In genomic region chr6:90294614-90294988, GRCh38 we compare ENCODE assay signal across 1 cellular context.
A peak's percentile ranks its signal among the peaks of the same experiment; 100 is the strongest.
TF ChIP-seq lines count a peak whose summit lies in the region.

No MANE protein-coding gene starts in this region.

TF ChIP-seq in K562, 482 proteins besides CTCF, POLR2A, EP300 and RAD21 (continued from another document):
- TF ChIP-seq ZNF511 (CRISPR knock-in tag; IDR thresholded peaks at IDR 0.05): no peak
- no peak for TF ChIP-seq ZFP36 (IDR thresholded peaks at IDR 0.05; ENCODE audit: low read depth, low read length, partially characterized antibody)
- TF ChIP-seq ZNF609 (CRISPR knock-in tag; IDR thresholded peaks at IDR 0.05; ENCODE audit: borderline replicate concordance): no peak
- TF ChIP-seq, protein P1, sequence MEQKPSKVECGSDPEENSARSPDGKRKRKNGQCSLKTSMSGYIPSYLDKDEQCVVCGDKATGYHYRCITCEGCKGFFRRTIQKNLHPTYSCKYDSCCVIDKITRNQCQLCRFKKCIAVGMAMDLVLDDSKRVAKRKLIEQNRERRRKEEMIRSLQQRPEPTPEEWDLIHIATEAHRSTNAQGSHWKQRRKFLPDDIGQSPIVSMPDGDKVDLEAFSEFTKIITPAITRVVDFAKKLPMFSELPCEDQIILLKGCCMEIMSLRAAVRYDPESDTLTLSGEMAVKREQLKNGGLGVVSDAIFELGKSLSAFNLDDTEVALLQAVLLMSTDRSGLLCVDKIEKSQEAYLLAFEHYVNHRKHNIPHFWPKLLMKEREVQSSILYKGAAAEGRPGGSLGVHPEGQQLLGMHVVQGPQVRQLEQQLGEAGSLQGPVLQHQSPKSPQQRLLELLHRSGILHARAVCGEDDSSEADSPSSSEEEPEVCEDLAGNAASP (IDR thresholded peaks at IDR 0.05): no peak
- TF ChIP-seq BMI1 (IDR thresholded peaks at IDR 0.05; ENCODE audit: low read length): 0 out of 2 replicates have a peak, but pooled peaks have one; percentile 20
- no peak for TF ChIP-seq MCM2 (IDR thresholded peaks at IDR 0.05; ENCODE audit: low read depth)
- TF ChIP-seq FOXJ3 (CRISPR knock-in tag; IDR thresholded peaks at IDR 0.05): no peak
- TF ChIP-seq, protein P2, sequence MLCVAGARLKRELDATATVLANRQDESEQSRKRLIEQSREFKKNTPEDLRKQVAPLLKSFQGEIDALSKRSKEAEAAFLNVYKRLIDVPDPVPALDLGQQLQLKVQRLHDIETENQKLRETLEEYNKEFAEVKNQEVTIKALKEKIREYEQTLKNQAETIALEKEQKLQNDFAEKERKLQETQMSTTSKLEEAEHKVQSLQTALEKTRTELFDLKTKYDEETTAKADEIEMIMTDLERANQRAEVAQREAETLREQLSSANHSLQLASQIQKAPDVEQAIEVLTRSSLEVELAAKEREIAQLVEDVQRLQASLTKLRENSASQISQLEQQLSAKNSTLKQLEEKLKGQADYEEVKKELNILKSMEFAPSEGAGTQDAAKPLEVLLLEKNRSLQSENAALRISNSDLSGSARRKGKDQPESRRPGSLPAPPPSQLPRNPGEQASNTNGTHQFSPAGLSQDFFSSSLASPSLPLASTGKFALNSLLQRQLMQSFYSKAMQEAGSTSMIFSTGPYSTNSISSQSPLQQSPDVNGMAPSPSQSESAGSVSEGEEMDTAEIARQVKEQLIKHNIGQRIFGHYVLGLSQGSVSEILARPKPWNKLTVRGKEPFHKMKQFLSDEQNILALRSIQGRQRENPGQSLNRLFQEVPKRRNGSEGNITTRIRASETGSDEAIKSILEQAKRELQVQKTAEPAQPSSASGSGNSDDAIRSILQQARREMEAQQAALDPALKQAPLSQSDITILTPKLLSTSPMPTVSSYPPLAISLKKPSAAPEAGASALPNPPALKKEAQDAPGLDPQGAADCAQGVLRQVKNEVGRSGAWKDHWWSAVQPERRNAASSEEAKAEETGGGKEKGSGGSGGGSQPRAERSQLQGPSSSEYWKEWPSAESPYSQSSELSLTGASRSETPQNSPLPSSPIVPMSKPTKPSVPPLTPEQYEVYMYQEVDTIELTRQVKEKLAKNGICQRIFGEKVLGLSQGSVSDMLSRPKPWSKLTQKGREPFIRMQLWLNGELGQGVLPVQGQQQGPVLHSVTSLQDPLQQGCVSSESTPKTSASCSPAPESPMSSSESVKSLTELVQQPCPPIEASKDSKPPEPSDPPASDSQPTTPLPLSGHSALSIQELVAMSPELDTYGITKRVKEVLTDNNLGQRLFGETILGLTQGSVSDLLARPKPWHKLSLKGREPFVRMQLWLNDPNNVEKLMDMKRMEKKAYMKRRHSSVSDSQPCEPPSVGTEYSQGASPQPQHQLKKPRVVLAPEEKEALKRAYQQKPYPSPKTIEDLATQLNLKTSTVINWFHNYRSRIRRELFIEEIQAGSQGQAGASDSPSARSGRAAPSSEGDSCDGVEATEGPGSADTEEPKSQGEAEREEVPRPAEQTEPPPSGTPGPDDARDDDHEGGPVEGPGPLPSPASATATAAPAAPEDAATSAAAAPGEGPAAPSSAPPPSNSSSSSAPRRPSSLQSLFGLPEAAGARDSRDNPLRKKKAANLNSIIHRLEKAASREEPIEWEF (CRISPR knock-in tag; IDR thresholded peaks at IDR 0.05): no peak
- TF ChIP-seq, protein P3, sequence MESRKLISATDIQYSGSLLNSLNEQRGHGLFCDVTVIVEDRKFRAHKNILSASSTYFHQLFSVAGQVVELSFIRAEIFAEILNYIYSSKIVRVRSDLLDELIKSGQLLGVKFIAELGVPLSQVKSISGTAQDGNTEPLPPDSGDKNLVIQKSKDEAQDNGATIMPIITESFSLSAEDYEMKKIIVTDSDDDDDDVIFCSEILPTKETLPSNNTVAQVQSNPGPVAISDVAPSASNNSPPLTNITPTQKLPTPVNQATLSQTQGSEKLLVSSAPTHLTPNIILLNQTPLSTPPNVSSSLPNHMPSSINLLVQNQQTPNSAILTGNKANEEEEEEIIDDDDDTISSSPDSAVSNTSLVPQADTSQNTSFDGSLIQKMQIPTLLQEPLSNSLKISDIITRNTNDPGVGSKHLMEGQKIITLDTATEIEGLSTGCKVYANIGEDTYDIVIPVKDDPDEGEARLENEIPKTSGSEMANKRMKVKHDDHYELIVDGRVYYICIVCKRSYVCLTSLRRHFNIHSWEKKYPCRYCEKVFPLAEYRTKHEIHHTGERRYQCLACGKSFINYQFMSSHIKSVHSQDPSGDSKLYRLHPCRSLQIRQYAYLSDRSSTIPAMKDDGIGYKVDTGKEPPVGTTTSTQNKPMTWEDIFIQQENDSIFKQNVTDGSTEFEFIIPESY (CRISPR knock-in tag; IDR thresholded peaks at IDR 0.05): 0 out of 2 replicates have a peak, but pooled peaks have one; percentile 47
- TF ChIP-seq CBX3 (IDR thresholded peaks at IDR 0.05; ENCODE audit: borderline replicate concordance in 1 of 2, low read length in 2 of 2): no peak
- TF ChIP-seq IRF1 (CRISPR knock-in tag; IDR thresholded peaks at IDR 0.05; ENCODE audit: borderline replicate concordance): no peak
- TF ChIP-seq ATF4 (CRISPR knock-in tag; IDR thresholded peaks at IDR 0.05): no peak
- TF ChIP-seq ATF2 (CRISPR knock-in tag; IDR thresholded peaks at IDR 0.05): no peak
- no peak for TF ChIP-seq POLR2G (IDR thresholded peaks at IDR 0.05; ENCODE audit: low read depth, low read length)
